Comparison of ENCODE assay signal across 29 cellular contexts in genomic region chr7:158348446-158348845, GRCh38.
"Had no signal": no experiment of that assay in that cellular context is flagged by ENCODE, and none has a peak within 500 bp of the region (broad histone marks: within the 10 kb centered on the region; RNA-seq: fewer than 3 reads in every experiment).

No MANE protein-coding gene starts in this region.

- FAIRE-seq: endothelial cell of umbilical vein, islet of Langerhans had no signal

- H3K4me3 ChIP-seq: dorsolateral prefrontal cortex, esophagus squamous epithelium, heart right ventricle, mucosa of descending colon, prostate gland, right atrium auricular region, skin epidermis, spleen, testis, tibial artery had no signal

- H3K4me3 Mint-ChIP-seq: mesothelial cell of epicardium; naive B cell; natural killer cell treated with Interleukin-12 subunit alpha and Interleukin-12 subunit beta and Interleukin-15 and Interleukin-18, amount 100 ng/mL, for 72 hours; neural crest cell; stimulated activated memory B cell treated with anti-CD40 and anti-IgM and Interleukin-4, amounts not matched to agents 10 μg/mL and 1 μg/mL and 100 μg/mL, for 72 hours; type B pancreatic cell had no signal

- H3K4me1 ChIP-seq: esophagus squamous epithelium, heart right ventricle, parathyroid adenoma, prostate gland, right atrium auricular region, spleen, testis, tibial artery had no signal

- H3K9me3 Mint-ChIP-seq: natural killer cell treated with Interleukin-12 subunit alpha and Interleukin-12 subunit beta and Interleukin-15 and Interleukin-18, amount 100 ng/mL, for 72 hours; neural crest cell; stimulated activated memory B cell treated with anti-CD40 and anti-IgM and Interleukin-4, amounts not matched to agents 10 μg/mL and 1 μg/mL and 100 μg/mL, for 72 hours; type B pancreatic cell had no signal

- H3K4me1 Mint-ChIP-seq: mesothelial cell of epicardium; naive B cell; neural crest cell; stimulated activated memory B cell treated with anti-CD40 and anti-IgM and Interleukin-4, amounts not matched to agents 10 μg/mL and 1 μg/mL and 100 μg/mL, for 72 hours had no signal

- H3K36me3 Mint-ChIP-seq: mesothelial cell of epicardium; naive B cell; natural killer cell treated with Interleukin-12 subunit alpha and Interleukin-12 subunit beta and Interleukin-15 and Interleukin-18, amount 100 ng/mL, for 72 hours; stimulated activated memory B cell treated with anti-CD40 and anti-IgM and Interleukin-4, amounts not matched to agents 10 μg/mL and 1 μg/mL and 100 μg/mL, for 72 hours; type B pancreatic cell had no signal

- H3K27me3 Mint-ChIP-seq: natural killer cell treated with Interleukin-12 subunit alpha and Interleukin-12 subunit beta and Interleukin-15 and Interleukin-18, amount 100 ng/mL, for 72 hours had no signal

- H3K27me3 ChIP-seq: dorsolateral prefrontal cortex, esophagus squamous epithelium, neutrophil, right atrium auricular region, testis had no signal

- H3K36me3 ChIP-seq: esophagus squamous epithelium, heart right ventricle, neutrophil, prostate gland, right atrium auricular region, spleen, tibial artery had no signal

- ATAC-seq: heart right ventricle; mucosa of descending colon; natural killer cell treated with Interleukin-12 subunit alpha and Interleukin-12 subunit beta and Interleukin-15 and Interleukin-18, amount 100 ng/mL, for 72 hours; stimulated activated memory B cell treated with anti-CD40 and anti-IgM and Interleukin-4, amounts not matched to agents 10 μg/mL and 1 μg/mL and 100 μg/mL, for 72 hours; stimulated activated naive CD8-positive, alpha-beta T cell treated with anti-CD3 and anti-CD28 coated beads, Interleukin-15, Interleukin-2, amounts not matched to agents 100 U/mL and 50 U/mL, for 24 hours had no signal

- DNase-seq: cerebellar nuclear complex; effector CD8-positive, alpha-beta T cell; esophagus squamous epithelium; foreskin melanocyte; glutamatergic neuron; heart right ventricle; hippocampal formation; mesenchymal stem cell; mucosa of descending colon; naive B cell; spleen; stimulated activated CD4-positive, alpha-beta T cell treated with anti-CD3 and anti-CD28 coated beads, Interleukin-4, amount 100 ng/mL, for 4 hours; stimulated activated naive CD8-positive, alpha-beta T cell treated with anti-CD3 and anti-CD28 coated beads, Interleukin-15, Interleukin-2, amounts not matched to agents 100 U/mL and 50 U/mL, for 24 hours; substantia nigra had no signal

- H3K9ac ChIP-seq: parathyroid adenoma had no signal

- H3K9me3 ChIP-seq: esophagus squamous epithelium, heart right ventricle, mucosa of descending colon, prostate gland, right atrium auricular region, spleen, testis, tibial artery had no signal

- H3K27ac ChIP-seq: dorsolateral prefrontal cortex, esophagus squamous epithelium, heart right ventricle, neutrophil, parathyroid adenoma, prostate gland, right atrium auricular region, skin epidermis, spleen, testis, tibial artery had no signal

- H3K27ac Mint-ChIP-seq: mesothelial cell of epicardium; natural killer cell treated with Interleukin-12 subunit alpha and Interleukin-12 subunit beta and Interleukin-15 and Interleukin-18, amount 100 ng/mL, for 72 hours; stimulated activated memory B cell treated with anti-CD40 and anti-IgM and Interleukin-4, amounts not matched to agents 10 μg/mL and 1 μg/mL and 100 μg/mL, for 72 hours; type B pancreatic cell had no signal
